8 cellular contexts compared by ENCODE assay signal in genomic region chr15:41934843-41935242, GRCh38. TPM values are rescaled to one million over a fixed set of nuclear protein-coding genes. Genes with fewer than 3 reads are reported as not detected.
DNase-seq lines count a peak whose midpoint lies in the region; ATAC-seq lines count a peak whose summit lies in the region.

No MANE protein-coding gene starts in this region.

- H3K27ac Mint-ChIP-seq in effector memory CD8-positive, alpha-beta T cell: peak overlapping the region; percentile 97 to 98

- no peaks in the 10 kb centered on the region for H3K9me3 Mint-ChIP-seq in effector memory CD8-positive, alpha-beta T cell

- H3K4me1 Mint-ChIP-seq in effector memory CD8-positive, alpha-beta T cell (ENCODE audit: low read depth in 2 of 2): peaks cover 38 to 39% of the 10 kb centered on the region in 2 donors

- no peaks in the 10 kb centered on the region for H3K27me3 Mint-ChIP-seq in effector memory CD8-positive, alpha-beta T cell

- ATAC-seq in effector memory CD8-positive, alpha-beta T cell (replicated peaks): peak; percentile 57
- ATAC-seq in GM21390 (IDR thresholded peaks at IDR 0.05; ENCODE audit: unreplicated experiment) (no peak), HG02840 (IDR thresholded peaks at IDR 0.05; ENCODE audit: low FRiP score, unreplicated experiment) (no peak)

- H3K36me3 Mint-ChIP-seq in effector memory CD8-positive, alpha-beta T cell (ENCODE audit: insufficient read depth): peaks cover 41% of the 10 kb centered on the region

- DNase-seq in HT1080 (ENCODE audit: low read depth): peak; percentile 94
- peak; percentile 25 to 58 for DNase-seq in activated CD4-positive, alpha-beta T cell treated with anti-CD3 and anti-CD28 coated beads, Interleukin-2, amount 50 U/mL, for 24 hours (ENCODE audit: low read depth in 1 of 2, low spot score in 1 of 2)
- DNase-seq in effector memory CD8-positive, alpha-beta T cell: peak; percentile 60 to 68 (median 61)
- peak; percentile 44 to 62 for DNase-seq in stimulated activated CD4-positive, alpha-beta T cell treated with anti-CD3 and anti-CD28 coated beads, Interleukin-15, amount 100 ng/mL, for 1 hour (ENCODE audit: low read depth in 1 of 2, low spot score in 1 of 2)
- DNase-seq in NCI-H1694 treated with DMSO at 0.1 percent for 48 hours (lab: John Stamatoyannopoulos, UW): no peak
- DNase-seq in DMS153 (lab: John Stamatoyannopoulos, UW): no peak

- peak overlapping the region; percentile 65 to 69 for H3K4me3 Mint-ChIP-seq in effector memory CD8-positive, alpha-beta T cell

RNA-seq across cellular contexts. Expression of gene EHD4, which starts 37.5 kb away (rescaled TPM):
- 50.9 and 58.9 TPM in 2 replicates for total RNA-seq in HT1080 (2014; rRNA removed; shearing (Covaris generic))
- 66.6 and 72.9 TPM in 2 replicates for polyA plus RNA-seq in HT1080 (2015; cell fraction: cytosol; rRNA removed)
- polyA plus RNA-seq in HT1080 (2015; cell fraction: nucleus; rRNA removed): 68.7 and 73.4 TPM in 2 replicates

RNA-seq across cellular contexts. Expression of gene SPTBN5, which starts 41.0 kb away (rescaled TPM):
- total RNA-seq in HT1080 (2014; rRNA removed; shearing (Covaris generic)): 2.3 and 3.9 TPM in 2 replicates
- polyA plus RNA-seq in HT1080 (2015; cell fraction: cytosol; rRNA removed): 0.53 and 0.55 TPM in 2 replicates
- 8.3 and 10.4 TPM in 2 replicates for polyA plus RNA-seq in HT1080 (2015; cell fraction: nucleus; rRNA removed)

Comparison
In these comparisons a context has a peak if more than half of its experiments do, and no peak if none do; other contexts are left out.
1. DNase-seq: peak in HT1080 (single experiment), activated CD4-positive, alpha-beta T cell treated with anti-CD3 and anti-CD28 coated beads, Interleukin-2, amount 50 U/mL, for 24 hours (2 of 2), effector memory CD8-positive, alpha-beta T cell (3 of 3) and stimulated activated CD4-positive, alpha-beta T cell treated with anti-CD3 and anti-CD28 coated beads, Interleukin-15, amount 100 ng/mL, for 1 hour (2 of 2); none in NCI-H1694 treated with DMSO at 0.1 percent for 48 hours (single experiment) and DMS153 (single experiment).